ENCODE assay signal across 20 cellular contexts in genomic region chrX:67563469-67564448, GRCh38. TPM values are rescaled to one million over a fixed set of nuclear protein-coding genes. Genes with fewer than 3 reads are reported as not detected.
DNase-seq lines count a peak whose midpoint lies in the region; ATAC-seq, FAIRE-seq and TF ChIP-seq lines count a peak whose summit lies in the region.
"Had no signal": no experiment of that assay in that cellular context is flagged by ENCODE, and none has a peak within 500 bp of the region (broad histone marks: within the 10 kb centered on the region; RNA-seq: fewer than 3 reads in every experiment).

No MANE protein-coding gene starts in this region.

- FAIRE-seq in pancreas (lab: Jason Lieb, UNC), result peak; percentile 26
- FAIRE-seq: D721Med, islet of Langerhans had no signal

- H3K4me3 ChIP-seq in adipocyte (ENCODE audit: low read length) (peak overlapping the region; percentile 13), pancreas (no peak overlapping the region)
- H3K4me3 ChIP-seq: Peyer's patch had no signal

- ATAC-seq in Right ventricle myocardium superior (ENCODE audit: poor library complexity), result peak; percentile 83
- ATAC-seq in pancreas, result peak in 3 of 4 donors; percentile 45 to 72 (median 62)
- ATAC-seq in HG03095 (IDR thresholded peaks at IDR 0.05; ENCODE audit: unreplicated experiment), result no peak
- ATAC-seq in HG02884 (IDR thresholded peaks at IDR 0.05; ENCODE audit: unreplicated experiment), result no peak
- ATAC-seq: effector memory CD8-positive, alpha-beta T cell had no signal

- H3K27me3 ChIP-seq in adipocyte (replicated peaks; ENCODE audit: control insufficient read depth, insufficient read depth, low read length) (peaks cover 3% of the 10 kb centered on the region), pancreas (no peaks in the 10 kb centered on the region)
- H3K27me3 ChIP-seq: Peyer's patch had no signal

- 30 to 31% methylated on average over 7 of the region's 7 CpGs for WGBS in pancreas, 2 donors

- H3K27ac ChIP-seq in pancreas, result peak overlapping the region in 1 of 4 donors; percentile 12
- H3K27ac ChIP-seq: Peyer's patch had no signal

- H3K9me3 ChIP-seq in adipocyte (ENCODE audit: control insufficient read depth, low read length) (peaks cover 3% of the 10 kb centered on the region), pancreas (no peaks in the 10 kb centered on the region)
- H3K9me3 ChIP-seq: Peyer's patch had no signal

- H3K4me1 ChIP-seq in adipocyte (ENCODE audit: control insufficient read depth, insufficient read depth, low read length) (peaks cover 17% of the 10 kb centered on the region), pancreas (no peaks in the 10 kb centered on the region)
- H3K4me1 ChIP-seq: Peyer's patch had no signal

- intact Hi-C loops in Right ventricle myocardium superior (cut with DNase I), result no loop called here
- intact Hi-C loops in pancreas (cut with DNase I), result no loop called here

- H3K9ac ChIP-seq in adipocyte (ENCODE audit: low read length), result peak overlapping the region; percentile 10

- no peak for TF ChIP-seq CTCF in pancreas (IDR thresholded peaks at IDR 0.05)

- DNase-seq in Caki2 (ENCODE audit: low read depth) (peak; percentile 82), adipocyte (ENCODE audit: low read depth) (no peak), Right ventricle myocardium superior (no peak), pancreas (peak in 1 of 6 donors; percentile 17), A172 (ENCODE audit: low spot score) (no peak), DMS153 (lab: John Stamatoyannopoulos, UW) (no peak)
- DNase-seq: activated CD4-positive, CD25-positive, alpha-beta regulatory T cell treated with anti-CD3 and anti-CD28 coated beads, Interleukin-2, amount 50 U/mL, for 72 hours; activated naive CD4-positive, alpha-beta T cell treated with anti-CD3 and anti-CD28 coated beads, Interleukin-2, amount 50 U/mL, for 16 hours; caudate nucleus; effector memory CD8-positive, alpha-beta T cell; NCI-H2029; NCI-H526 treated with DMSO at 0.1 percent for 48 hours; Peyer's patch; stimulated activated CD4-positive, alpha-beta T cell treated with anti-CD3 and anti-CD28 coated beads, Interleukin-2, amount 100 ng/mL, for 24 hours; T-helper 1 cell; trophoblast cell had no signal

- in situ Hi-C loops in Caki2 (cut with HindIII; ENCODE audit: low pct_unique_long_range_greater_than_20kb, low sequenced_read_pairs), result no loop called here

- H3K36me3 ChIP-seq in adipocyte (ENCODE audit: control insufficient read depth, insufficient read depth, low read length, severe bottlenecking) (no peaks in the 10 kb centered on the region), pancreas (no peaks in the 10 kb centered on the region)
- H3K36me3 ChIP-seq: Peyer's patch had no signal

RNA-seq across cellular contexts. Expression of gene AR, which starts 19.9 kb away (rescaled TPM):
- 13.3 and 17.8 TPM in 2 replicates for total RNA-seq in Caki2 (2014; rRNA removed; shearing (Covaris generic); ENCODE audit: low replicate concordance)
- total RNA-seq in Right ventricle myocardium superior, result 18.2 TPM
- 1 to 10 TPM in 4 of 6 donors, under 1 TPM in 2; 0.43 to 2.9 (median 1.6) TPM for total RNA-seq in pancreas
- polyA plus RNA-seq in pancreas, result 1 to 10 TPM in 1 of 2 donors, under 1 TPM in 1; 0.34 to 1.0 TPM
- 3.6 and 3.7 TPM in 2 replicates for total RNA-seq in A172 (2014; rRNA removed; shearing (Covaris generic))

Comparison
In these comparisons a context has a peak if more than half of its experiments do, and no peak if none do; other contexts are left out.
1. ATAC-seq: peak in Right ventricle myocardium superior (single experiment) and pancreas (3 of 4); none in HG03095 (single experiment) and HG02884 (single experiment).